ENCODE assay signal across 10 cellular contexts in genomic region chr12:49762468-49762847, GRCh38.
A peak's percentile ranks its signal among the peaks of the same experiment; 100 is the strongest.
DNase-seq lines count a peak whose midpoint lies in the region; ATAC-seq and FAIRE-seq lines count a peak whose summit lies in the region.
"Had no signal": no experiment of that assay in that cellular context is flagged by ENCODE, and none has a peak within 500 bp of the region (broad histone marks: within the 10 kb centered on the region; RNA-seq: fewer than 3 reads in every experiment).

No MANE protein-coding gene starts in this region.

- peak; percentile 30 for DNase-seq in stimulated activated CD4-positive, alpha-beta T cell treated with anti-CD3 and anti-CD28 coated beads, Interleukin-4, amount 100 ng/mL, for 24 hours
- DNase-seq in stimulated activated CD4-positive, alpha-beta T cell treated with anti-CD3 and anti-CD28 coated beads, Interleukin-1b, Interleukin-23, amount 100 ng/mL, for 48 hours = no peak
- DNase-seq in T-helper 2 cell treated with Interferon-gamma antibody and Interleukin-4, amounts not matched to agents 5 μg/mL and 100 μg/mL, for 36 hours (ENCODE audit: low spot score) = peak; percentile 29
- DNase-seq in effector memory CD8-positive, alpha-beta T cell = no peak
- DNase-seq in RCC 7860 (ENCODE audit: low spot score) = no peak
- DNase-seq in C1 segment of cervical spinal cord (lab: John Stamatoyannopoulos, UW) = no peak
- DNase-seq in amniotic stem cell (lab: John Stamatoyannopoulos, UW) = no peak
- DNase-seq: NCI-H1048 had no signal

- peaks cover 72% of the 10 kb centered on the region for H3K36me3 Mint-ChIP-seq in T-helper 2 cell treated with Interferon-gamma antibody and Interleukin-4, amounts not matched to agents 5 μg/mL and 100 μg/mL, for 36 hours (ENCODE audit: low read depth)
- peaks cover 82% of the 10 kb centered on the region for H3K36me3 Mint-ChIP-seq in effector memory CD8-positive, alpha-beta T cell (ENCODE audit: insufficient read depth)

- ATAC-seq in effector memory CD8-positive, alpha-beta T cell (replicated peaks) = peak; percentile 52
- no peak for ATAC-seq in GM21717 (IDR thresholded peaks at IDR 0.05; ENCODE audit: unreplicated experiment)

- peaks cover 45% of the 10 kb centered on the region for H3K4me1 Mint-ChIP-seq in T-helper 2 cell treated with Interferon-gamma antibody and Interleukin-4, amounts not matched to agents 5 μg/mL and 100 μg/mL, for 36 hours (ENCODE audit: low read depth)
- peaks cover 19 to 43% of the 10 kb centered on the region in 2 donors for H3K4me1 Mint-ChIP-seq in effector memory CD8-positive, alpha-beta T cell (ENCODE audit: low read depth in 2 of 2)

- peaks cover under 1% of the 10 kb centered on the region for H3K27me3 Mint-ChIP-seq in T-helper 2 cell treated with Interferon-gamma antibody and Interleukin-4, amounts not matched to agents 5 μg/mL and 100 μg/mL, for 36 hours (ENCODE audit: low read depth)
- H3K27me3 Mint-ChIP-seq in effector memory CD8-positive, alpha-beta T cell = no peaks in the 10 kb centered on the region

- FAIRE-seq in RCC 7860 (lab: Jason Lieb, UNC) = no peak
- FAIRE-seq: G401.6 had no signal

- H3K9me3 Mint-ChIP-seq in T-helper 2 cell treated with Interferon-gamma antibody and Interleukin-4, amounts not matched to agents 5 μg/mL and 100 μg/mL, for 36 hours = no peaks in the 10 kb centered on the region
- H3K9me3 Mint-ChIP-seq in effector memory CD8-positive, alpha-beta T cell = no peaks in the 10 kb centered on the region

- peak overlapping the region; percentile 81 for H3K27ac Mint-ChIP-seq in T-helper 2 cell treated with Interferon-gamma antibody and Interleukin-4, amounts not matched to agents 5 μg/mL and 100 μg/mL, for 36 hours
- peak overlapping the region; percentile 75 to 87 for H3K27ac Mint-ChIP-seq in effector memory CD8-positive, alpha-beta T cell

- peak overlapping the region; percentile 63 for H3K4me3 Mint-ChIP-seq in T-helper 2 cell treated with Interferon-gamma antibody and Interleukin-4, amounts not matched to agents 5 μg/mL and 100 μg/mL, for 36 hours
- peak overlapping the region in 1 of 2 donors; percentile 19 for H3K4me3 Mint-ChIP-seq in effector memory CD8-positive, alpha-beta T cell

Comparison
In these comparisons a context has a peak if more than half of its experiments do, and no peak if none do; other contexts are left out.
1. DNase-seq: peak in stimulated activated CD4-positive, alpha-beta T cell treated with anti-CD3 and anti-CD28 coated beads, Interleukin-4, amount 100 ng/mL, for 24 hours (single experiment) and T-helper 2 cell treated with Interferon-gamma antibody and Interleukin-4, amounts not matched to agents 5 μg/mL and 100 μg/mL, for 36 hours (single experiment); none in stimulated activated CD4-positive, alpha-beta T cell treated with anti-CD3 and anti-CD28 coated beads, Interleukin-1b, Interleukin-23, amount 100 ng/mL, for 48 hours (single experiment), effector memory CD8-positive, alpha-beta T cell (0 of 3), RCC 7860 (single experiment), C1 segment of cervical spinal cord (0 of 14) and amniotic stem cell (single experiment).